8 cellular contexts compared by ENCODE assay signal in the genomic region with DNA sequence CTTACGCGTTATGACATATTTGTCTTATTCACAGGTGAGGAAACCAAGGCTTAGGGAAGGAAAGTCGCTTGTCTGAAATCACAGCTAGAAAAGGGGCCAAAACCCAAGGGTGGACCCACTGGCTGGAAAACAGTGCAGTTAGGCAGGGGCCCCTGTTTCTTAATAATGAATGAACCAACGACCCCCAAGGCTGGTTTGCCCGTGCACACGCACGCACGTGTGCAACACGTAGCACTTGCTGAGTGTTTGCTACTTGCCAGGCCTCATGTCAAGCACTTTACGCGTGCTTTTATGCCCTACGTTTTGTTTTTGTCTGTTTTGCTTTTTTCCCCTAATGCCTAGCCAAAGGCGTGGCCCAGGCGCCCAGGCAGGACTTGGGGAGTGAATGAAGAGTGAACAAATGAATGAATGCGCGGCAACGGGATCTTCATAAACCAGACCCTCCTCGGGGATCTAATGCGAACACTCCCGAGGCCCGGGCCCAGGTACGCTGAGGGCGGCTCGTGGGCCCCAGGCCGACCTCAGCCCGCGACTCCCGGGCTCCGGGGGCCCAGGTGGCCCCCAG. TPM values are rescaled to one million over a fixed set of nuclear protein-coding genes. Genes with fewer than 3 reads are reported as not detected.
DNase-seq lines count a peak whose midpoint lies in the region; ATAC-seq and TF ChIP-seq lines count a peak whose summit lies in the region.

No MANE protein-coding gene starts in this region.

- H3K4me1 Mint-ChIP-seq in T-helper 2 cell treated with Interferon-gamma antibody and Interleukin-4, amounts not matched to agents 5 μg/mL and 100 μg/mL, for 36 hours (ENCODE audit: low read depth), result peaks cover 28% of the 10 kb centered on the region

- WGBS in psoas muscle, 3 donors, result 22 to 27% (median 24%) methylated on average over 25 to 29 of the region's 29 CpGs

- H3K27me3 ChIP-seq in psoas muscle (ENCODE audit: insufficient read depth in 3 of 3, low read length in 2 of 3), result no peaks in the 10 kb centered on the region

- ATAC-seq in GM19455 (IDR thresholded peaks at IDR 0.05; ENCODE audit: unreplicated experiment), result peak; percentile 31
- peak in 2 of 4 donors; percentile 7 to 11 for ATAC-seq in psoas muscle
- no peak for ATAC-seq in GM18873 (IDR thresholded peaks at IDR 0.05; ENCODE audit: low FRiP score, unreplicated experiment)

- peaks cover 21% of the 10 kb centered on the region for H3K4me1 ChIP-seq in psoas muscle

- intact Hi-C loops in psoas muscle (cut with DNase I), result no loop called here

- H3K4me3 Mint-ChIP-seq in T-helper 2 cell treated with Interferon-gamma antibody and Interleukin-4, amounts not matched to agents 5 μg/mL and 100 μg/mL, for 36 hours, result peak overlapping the region; percentile 82

- H3K9me3 ChIP-seq in psoas muscle, result no peaks in the 10 kb centered on the region

- peak overlapping the region; percentile 86 for H3K27ac Mint-ChIP-seq in T-helper 2 cell treated with Interferon-gamma antibody and Interleukin-4, amounts not matched to agents 5 μg/mL and 100 μg/mL, for 36 hours

- H3K27me3 Mint-ChIP-seq in T-helper 2 cell treated with Interferon-gamma antibody and Interleukin-4, amounts not matched to agents 5 μg/mL and 100 μg/mL, for 36 hours (ENCODE audit: low read depth), result no peaks in the 10 kb centered on the region

- no peak for DNase-seq in AG09309 (ENCODE audit: low read depth)
- no peak for DNase-seq in T-helper 2 cell treated with Interferon-gamma antibody and Interleukin-4, amounts not matched to agents 5 μg/mL and 100 μg/mL, for 36 hours (ENCODE audit: low spot score)
- no peak for DNase-seq in fibroblast of the aortic adventitia (ENCODE audit: low read depth)
- no peak for DNase-seq in psoas muscle
- DNase-seq in activated effector memory CD4-positive, alpha-beta T cell treated with anti-CD3 and anti-CD28 coated beads, Interleukin-2, amount 50 U/mL, for 16 hours, result no peak
- no peak for DNase-seq in foreskin melanocyte

- no peaks in the 10 kb centered on the region for H3K36me3 ChIP-seq in psoas muscle (ENCODE audit: insufficient read depth in 1 of 2, low read depth in 1 of 2)

- peak overlapping the region; percentile 88 for H3K27ac ChIP-seq in psoas muscle

- TF ChIP-seq CTCF in AG09309 (IDR thresholded peaks at IDR 0.05; ENCODE audit: control insufficient read depth, insufficient read depth, low read depth, low read length, missing control alignments), result no peak
- TF ChIP-seq CTCF in fibroblast of the aortic adventitia (IDR thresholded peaks at IDR 0.05; ENCODE audit: insufficient read depth, low read length), result no peak
- TF ChIP-seq CTCF in psoas muscle (IDR thresholded peaks at IDR 0.05), result no peak

- H3K4me3 ChIP-seq in AG09309 (ENCODE audit: control insufficient read depth, low read depth, low read length) (peak overlapping the region; percentile 76), fibroblast of the aortic adventitia (ENCODE audit: low read depth, low read length) (peak overlapping the region; percentile 89), psoas muscle (peak overlapping the region; percentile 98)

- peaks cover 2% of the 10 kb centered on the region for H3K36me3 Mint-ChIP-seq in T-helper 2 cell treated with Interferon-gamma antibody and Interleukin-4, amounts not matched to agents 5 μg/mL and 100 μg/mL, for 36 hours (ENCODE audit: low read depth)

- no peaks in the 10 kb centered on the region for H3K9me3 Mint-ChIP-seq in T-helper 2 cell treated with Interferon-gamma antibody and Interleukin-4, amounts not matched to agents 5 μg/mL and 100 μg/mL, for 36 hours

RNA-seq across cellular contexts. Expression of gene USP10, which starts 0.6 kb away (rescaled TPM):
- 61.7 and 93.2 TPM in 2 replicates for total RNA-seq in fibroblast of the aortic adventitia (ENCODE audit: low replicate concordance)
- total RNA-seq in psoas muscle, result 10 to 100 TPM; 57.1 to 93.0 (median 78.9) TPM
- polyA plus RNA-seq in psoas muscle, result 10 to 100 TPM; 33.9 to 69.5 (median 69.2) TPM

RNA-seq across cellular contexts. Expression of gene KLHL36, which starts 50.9 kb away (rescaled TPM):
- total RNA-seq in fibroblast of the aortic adventitia (ENCODE audit: low replicate concordance) (33.8 and 50.5 TPM in 2 replicates), psoas muscle (10 to 100 TPM; 13.1 to 19.3 (median 15.9) TPM)
- 10 to 100 TPM in 2 of 3 donors, 1 to 10 TPM in 1; 5.9 to 11.2 (median 11.1) TPM for polyA plus RNA-seq in psoas muscle
